25 cellular contexts compared by ENCODE assay signal in the genomic region with DNA sequence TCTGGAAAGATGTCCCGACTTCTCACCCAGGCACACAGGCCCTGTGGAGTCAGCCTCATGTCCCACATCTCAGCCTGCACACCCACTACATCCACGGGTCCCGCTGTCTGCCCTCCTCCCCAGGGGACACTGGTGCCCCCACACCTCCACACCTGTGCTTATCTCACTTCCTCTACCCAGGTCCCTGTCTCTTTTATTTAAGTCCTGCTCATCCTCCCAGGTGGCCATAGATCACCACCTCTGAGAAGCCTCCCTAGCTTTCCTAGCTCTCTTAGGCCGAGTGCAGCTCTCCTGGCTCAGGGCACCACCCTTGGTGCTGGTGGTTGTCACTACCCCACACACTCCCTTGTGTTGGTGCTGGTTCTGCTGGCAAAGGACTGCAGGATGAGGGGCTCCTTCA.
"Had no signal": no experiment of that assay in that cellular context is flagged by ENCODE, and none has a peak within 500 bp of the region (broad histone marks: within the 10 kb centered on the region; RNA-seq: fewer than 3 reads in every experiment).

No MANE protein-coding gene starts in this region.

- H3K4me3 Mint-ChIP-seq: mesothelial cell of epicardium; natural killer cell; stimulated activated memory B cell treated with anti-CD40 and anti-IgM and Interleukin-4, amounts not matched to agents 10 μg/mL and 1 μg/mL and 100 μg/mL, for 72 hours had no signal

- H3K4me3 ChIP-seq: left lung, lower lobe of right lung, right atrium auricular region, right lobe of liver, smooth muscle cell, suprapubic skin, thoracic aorta, tibial artery, upper lobe of right lung had no signal

- H3K36me3 Mint-ChIP-seq: mesothelial cell of epicardium; natural killer cell; stimulated activated memory B cell treated with anti-CD40 and anti-IgM and Interleukin-4, amounts not matched to agents 10 μg/mL and 1 μg/mL and 100 μg/mL, for 72 hours had no signal

- H3K9me3 ChIP-seq: left lung, lower lobe of right lung, neutrophil, right atrium auricular region, right lobe of liver, suprapubic skin, thoracic aorta, tibial artery, upper lobe of right lung had no signal

- H3K9me3 Mint-ChIP-seq: mesothelial cell of epicardium; naive B cell; natural killer cell; stimulated activated memory B cell treated with anti-CD40 and anti-IgM and Interleukin-4, amounts not matched to agents 10 μg/mL and 1 μg/mL and 100 μg/mL, for 72 hours had no signal

- H3K27me3 ChIP-seq: right atrium auricular region, right lobe of liver, tibial artery, upper lobe of right lung had no signal

- H3K4me2 ChIP-seq: smooth muscle cell had no signal

- H3K36me3 ChIP-seq: left lung, lower lobe of right lung, neutrophil, right atrium auricular region, right lobe of liver, suprapubic skin, thoracic aorta, tibial artery, upper lobe of right lung had no signal

- H3K27ac ChIP-seq: left lung, lower lobe of right lung, neutrophil, right atrium auricular region, right lobe of liver, suprapubic skin, thoracic aorta, tibial artery, upper lobe of right lung had no signal

- H3K4me1 ChIP-seq: left lung, lower lobe of right lung, right atrium auricular region, right lobe of liver, suprapubic skin, tibial artery, upper lobe of right lung had no signal

- DNase-seq: hippocampal formation; left colon; lower lobe of right lung; mammary epithelial cell; mesenchymal stem cell; naive B cell; natural killer cell; occipital lobe; right lobe of liver; stimulated activated CD4-positive, alpha-beta T cell treated with anti-CD3 and anti-CD28 coated beads, Interleukin-1b, Interleukin-23, amount 100 ng/mL, for 48 hours; stimulated activated CD4-positive, alpha-beta T cell treated with anti-CD3 and anti-CD28 coated beads, Interleukin-2, amount 100 ng/mL, for 48 hours; stimulated activated CD4-positive, alpha-beta T cell treated with anti-CD3 and anti-CD28 coated beads, Interleukin-4, amount 100 ng/mL, for 4 hours; stimulated activated CD8-positive, alpha-beta memory T cell treated with anti-CD3 and anti-CD28 coated beads, Interleukin-4, amount 100 ng/mL, for 48 hours; stimulated activated naive CD4-positive, alpha-beta T cell treated with Interleukin-2 at 50 U/mL for 16 hours; tibial artery; upper lobe of right lung had no signal

- ATAC-seq: left colon; left lung; lower lobe of right lung; natural killer cell; stimulated activated memory B cell treated with anti-CD40 and anti-IgM and Interleukin-4, amounts not matched to agents 10 μg/mL and 1 μg/mL and 100 μg/mL, for 72 hours; upper lobe of right lung had no signal

- H3K4me1 Mint-ChIP-seq: naive B cell, natural killer cell had no signal

- H3K27ac Mint-ChIP-seq: mesothelial cell of epicardium; naive B cell; natural killer cell; progenitor cell of endocrine pancreas; stimulated activated memory B cell treated with anti-CD40 and anti-IgM and Interleukin-4, amounts not matched to agents 10 μg/mL and 1 μg/mL and 100 μg/mL, for 72 hours had no signal
